In genomic region chr17:5437721-5438317, GRCh38 we compare ENCODE assay signal across 1 cellular context.
TF ChIP-seq lines count a peak whose summit lies in the region.

No MANE protein-coding gene starts in this region.

TF ChIP-seq in HepG2, 621 proteins besides CTCF, POLR2A, EP300 and RAD21:
- TF ChIP-seq ZNF362 (CRISPR knock-in tag; IDR thresholded peaks at IDR 0.05; ENCODE audit: borderline replicate concordance) (no peak), RBFOX2 (IDR thresholded peaks at IDR 0.05; ENCODE audit: low read depth, low read length) (peak; percentile 59)
TF ChIP-seq in HepG2: peak in this region for 1.
